In genomic region chr12:120495189-120495722, GRCh38 we compare ENCODE assay signal across 8 cellular contexts. TPM values are rescaled to one million over a fixed set of nuclear protein-coding genes. Genes with fewer than 3 reads are reported as not detected.
DNase-seq lines count a peak whose midpoint lies in the region; ATAC-seq, FAIRE-seq and TF ChIP-seq lines count a peak whose summit lies in the region.

No MANE protein-coding gene starts in this region.

- POLR2A ChIA-PET in GM12878 (lab: Charles Lee), result interaction anchor here (1.0 to 1.9 kb wide), 8 partner anchors 10 to 57 kb away, joined by 3 to 11 read pairs (median 4); partner anchors contain the start of gene COX6A1

- in situ Hi-C loops in GM12878 (cut with MboI), result no loop called here

- no peak for TF ChIP-seq POLR2A in GM12878 (IDR thresholded peaks at IDR 0.05; ENCODE audit: low read depth, low read length)

- H3K9me3 ChIP-seq in GM12878 (replicated peaks; ENCODE audit: control insufficient read depth, insufficient read depth, low read length) (no peaks in the 10 kb centered on the region), lung (ENCODE audit: control insufficient read depth in 2 of 2, insufficient read depth in 1 of 2, low read length in 1 of 2) (no peaks in the 10 kb centered on the region)

- peak overlapping the region; percentile 91 for H2AFZ ChIP-seq in GM12878 (ENCODE audit: control insufficient read depth, low read depth, low read length)

- RAD21 ChIA-PET in GM12878 (lab: Charles Lee; ENCODE audit: unreplicated experiment), result interaction anchor here (0.8 to 2.5 kb wide), 7 partner anchors 27 to 193 kb away, joined by 3 to 16 read pairs (median 3); partner anchors contain the start of genes POP5 and SIRT4

- SMC1A ChIA-PET in GM12878 (lab: Charles Lee; ENCODE audit: uncharacterized antibody, unreplicated experiment), result interaction anchor here (0.8 to 2.1 kb wide), 7 partner anchors 15 to 42 kb away, joined by 3 to 10 read pairs (median 3); partner anchors contain the start of genes COQ5 and SRSF9

- intact Hi-C loops in GM12878 (cut with micrococcal nuclease; ENCODE audit: unreplicated experiment), result no loop called here

- H3K27me3 ChIP-seq in GM12878 (replicated peaks in 1 of 2; ENCODE audit: control insufficient read depth in 2 of 2, insufficient read depth in 2 of 2, low read length in 1 of 2) (no peaks in the 10 kb centered on the region), lung (ENCODE audit: control insufficient read depth, insufficient read depth) (no peaks in the 10 kb centered on the region)

- H3K9ac ChIP-seq in GM12878 (ENCODE audit: control insufficient read depth, insufficient read depth, low read length), result peak overlapping the region; percentile 64

- ATAC-seq in GM18502 (IDR thresholded peaks at IDR 0.05; ENCODE audit: poor library complexity, unreplicated experiment), result peak; percentile 1
- peak; percentile 18 for ATAC-seq in HG03175 (IDR thresholded peaks at IDR 0.05; ENCODE audit: unreplicated experiment)
- ATAC-seq in GM12878, result peak; percentile 25
- no peak for ATAC-seq in lung (ENCODE audit: insufficient read depth, low FRiP score)
- no peak for ATAC-seq in HG02759 (IDR thresholded peaks at IDR 0.05; ENCODE audit: unreplicated experiment)

- H3K79me2 ChIP-seq in GM12878 (ENCODE audit: control insufficient read depth, insufficient read depth, low read length), result peaks cover 30% of the 10 kb centered on the region

- CTCF ChIA-PET in GM12878 (lab: Yijun Ruan, JAX), result interaction anchor here (0.6 to 2.1 kb wide), 15 partner anchors 13 to 193 kb away, joined by 3 to 11 read pairs (median 4); partner anchors contain the start of genes COQ5, POP5, SIRT4 and SRSF9

- peaks cover 4% of the 10 kb centered on the region for H3K4me1 ChIP-seq in GM12878 (ENCODE audit: control insufficient read depth, insufficient read depth, low read length)
- peaks cover 5 to 12% of the 10 kb centered on the region in 2 donors for H3K4me1 ChIP-seq in lung (ENCODE audit: control insufficient read depth in 2 of 2, insufficient read depth in 2 of 2, low read length in 2 of 2)

- WGBS in GM12878 (ENCODE audit: insufficient coverage, insufficient replicate concordance, low lambda C conversion rate, missing lambda C conversion rate), result 16% methylated on average over 17 of the region's 17 CpGs
- 25 to 30% methylated on average over 17 of the region's 17 CpGs for WGBS in lung, 2 donors

- no peak for DNase-seq in GM12878 (ENCODE audit: low read depth, low spot score)
- peak; percentile 29 for DNase-seq in lung (ENCODE audit: low spot score)
- DNase-seq in ureter (ENCODE audit: low spot score), result peak; percentile 47
- DNase-seq in stimulated activated CD8-positive, alpha-beta memory T cell treated with anti-CD3 and anti-CD28 coated beads, Interleukin-4, amount 100 ng/mL, for 48 hours, result no peak
- DNase-seq in AML-193 (lab: John Stamatoyannopoulos, UW), result no peak

- BruUV-seq in GM12878 (replicated peaks; lab: Mats Ljungman, UMichigan), result no TSS peak

- TF ChIP-seq RAD21 in GM12878 (IDR thresholded peaks at IDR 0.05; ENCODE audit: insufficient read depth, low read depth, low read length), result no peak

- H3K27ac ChIP-seq in GM12878 (ENCODE audit: control insufficient read depth, insufficient read depth) (peak overlapping the region; percentile 58), lung (ENCODE audit: low read depth in 1 of 2, low read length in 1 of 2) (no peak overlapping the region)

- H3K4me2 ChIP-seq in GM12878 (ENCODE audit: control insufficient read depth, insufficient read depth), result peak overlapping the region; percentile 84

- 0 out of 2 replicates have a peak, but pooled peaks cover 4% of the 10 kb centered on the region for H4K20me1 ChIP-seq in GM12878 (ENCODE audit: control insufficient read depth, insufficient read depth)

- TF ChIP-seq CTCF in GM12878 (IDR thresholded peaks at IDR 0.05 in 2 of 3, conservative IDR thresholded peaks at IDR 0.05 in 1 of 3; ENCODE audit: control insufficient read depth in 2 of 3, extremely low read depth in 1 of 3, insufficient read depth in 1 of 3, low read depth in 3 of 3, low read length in 3 of 3), result no peak
- no peak for TF ChIP-seq CTCF in lung (IDR thresholded peaks at IDR 0.05; ENCODE audit: control extremely low read depth, extremely low read depth)

- H3K4me3 ChIP-seq in GM12878, result peak overlapping the region; percentile 70
- H3K4me3 ChIP-seq in lung, result peak overlapping the region; percentile 64

- H3K36me3 ChIP-seq in GM12878 (ENCODE audit: control insufficient read depth in 2 of 2, insufficient read depth in 2 of 2, low read length in 1 of 2), result peaks cover 0 to 9% of the 10 kb centered on the region in 2 experiments; a peak in 2 of 4 replicates
- H3K36me3 ChIP-seq in lung (ENCODE audit: control insufficient read depth in 2 of 2, insufficient read depth in 2 of 2, low read length in 2 of 2), result peaks cover 2 to 11% of the 10 kb centered on the region in 2 donors

- FAIRE-seq in GM12878 (lab: Jason Lieb, UNC), result peak; percentile 31

- no peak for TF ChIP-seq EP300 in GM12878 (IDR thresholded peaks at IDR 0.05; ENCODE audit: borderline replicate concordance in 1 of 2, control insufficient read depth in 1 of 2, low read depth in 2 of 2, low read length in 2 of 2)

RNA-seq across cellular contexts. Expression of gene DYNLL1, which starts 0.7 kb away (rescaled TPM):
- 40.6 and 44.1 TPM in 2 replicates for total RNA-seq in GM12878 (2013; cell fraction: nucleolus; rRNA removed)
- 217 and 280 TPM in 2 replicates for total RNA-seq in GM12878 (2014; rRNA removed)
- total RNA-seq in GM12878 (2014; rRNA removed; fragmentation: Illumina TruSeq; extraction: Trizol), result 341 and 355 TPM in 2 replicates
- total RNA-seq in GM12878 (2021), result 239 and 249 TPM in 2 replicates
- polyA plus RNA-seq in GM12878 (2011; ENCODE audit: low read depth), result 278 TPM
- polyA plus RNA-seq in GM12878 (2011; rRNA removed), result 366 and 389 TPM in 2 replicates
- 326 and 330 TPM in 2 replicates for polyA plus RNA-seq in GM12878 (2011; cell fraction: cytosol; rRNA removed)
- 212 and 217 TPM in 2 replicates for polyA plus RNA-seq in GM12878 (2011; cell fraction: nucleus; rRNA removed)
- 234 and 299 TPM in 2 replicates for polyA plus RNA-seq in GM12878 (2012)
- 351 and 393 TPM in 2 replicates for polyA plus RNA-seq in GM12878 (2014; fragmentation: Illumina TruSeq; extraction: Trizol)
- polyA plus RNA-seq in GM12878 (2014; fragmentation: Nextera tagmentation; extraction: Ambion mirVana), result 100 to 1,000 TPM; 744 to 796 TPM
- polyA plus RNA-seq in GM12878 (2014; rRNA removed), result 342 and 435 TPM in 2 replicates
- 100 to 1,000 TPM; 586 to 593 TPM for polyA plus RNA-seq in GM12878 (2016; fragmentation: Nextera tagmentation; extraction: Ambion mirVana)
- polyA minus RNA-seq in GM12878 (2011; rRNA and poly(A)+ RNA removed), result 73.6 and 113 TPM in 2 replicates
- 63.4 and 68.0 TPM in 2 replicates for polyA minus RNA-seq in GM12878 (2011; cell fraction: cytosol; rRNA and poly(A)+ RNA removed)
- 38.3 and 49.9 TPM in 2 replicates for polyA minus RNA-seq in GM12878 (2011; cell fraction: nucleus; rRNA and poly(A)+ RNA removed)
- total RNA-seq in lung, result 100 to 1,000 TPM; 210 to 308 TPM
- 100 to 1,000 TPM; 328 to 360 TPM for polyA plus RNA-seq in lung
- 313 TPM for total RNA-seq in ureter

RNA-seq across cellular contexts. Expression of gene SRSF9, which starts 25.7 kb away (rescaled TPM):
- total RNA-seq in GM12878 (2013; cell fraction: nucleolus; rRNA removed), result 119 and 121 TPM in 2 replicates
- 141 and 182 TPM in 2 replicates for total RNA-seq in GM12878 (2014; rRNA removed)
- total RNA-seq in GM12878 (2014; rRNA removed; fragmentation: Illumina TruSeq; extraction: Trizol), result 180 and 190 TPM in 2 replicates
- total RNA-seq in GM12878 (2021), result 231 and 241 TPM in 2 replicates
- 121 TPM for polyA plus RNA-seq in GM12878 (2011; ENCODE audit: low read depth)
- 173 and 179 TPM in 2 replicates for polyA plus RNA-seq in GM12878 (2011; rRNA removed)
- polyA plus RNA-seq in GM12878 (2011; cell fraction: cytosol; rRNA removed), result 125 and 127 TPM in 2 replicates
- polyA plus RNA-seq in GM12878 (2011; cell fraction: nucleus; rRNA removed), result 131 and 153 TPM in 2 replicates
- 138 and 188 TPM in 2 replicates for polyA plus RNA-seq in GM12878 (2012)
- polyA plus RNA-seq in GM12878 (2014; fragmentation: Illumina TruSeq; extraction: Trizol), result 146 and 153 TPM in 2 replicates
- polyA plus RNA-seq in GM12878 (2014; fragmentation: Nextera tagmentation; extraction: Ambion mirVana), result 10 to 100 TPM; 56.2 to 96.4 TPM
- polyA plus RNA-seq in GM12878 (2014; rRNA removed), result 251 and 272 TPM in 2 replicates
- polyA plus RNA-seq in GM12878 (2016; fragmentation: Nextera tagmentation; extraction: Ambion mirVana), result 100 to 1,000 TPM; 422 to 510 TPM
- polyA minus RNA-seq in GM12878 (2011; rRNA and poly(A)+ RNA removed), result 81.3 and 89.2 TPM in 2 replicates
- polyA minus RNA-seq in GM12878 (2011; cell fraction: cytosol; rRNA and poly(A)+ RNA removed), result 52.2 and 56.4 TPM in 2 replicates
- 48.6 and 67.9 TPM in 2 replicates for polyA minus RNA-seq in GM12878 (2011; cell fraction: nucleus; rRNA and poly(A)+ RNA removed)
- total RNA-seq in lung, result 100 to 1,000 TPM in 1 of 2 donors, 10 to 100 TPM in 1; 100.0 to 128 TPM
- polyA plus RNA-seq in lung, result 100 to 1,000 TPM in 1 of 2 donors, 10 to 100 TPM in 1; 76.6 to 127 TPM
- total RNA-seq in ureter, result 155 TPM

RNA-seq across cellular contexts. Expression of gene COQ5, which starts 33.7 kb away (rescaled TPM):
- 7.3 and 7.8 TPM in 2 replicates for total RNA-seq in GM12878 (2013; cell fraction: nucleolus; rRNA removed)
- total RNA-seq in GM12878 (2014; rRNA removed), result 43.2 and 47.8 TPM in 2 replicates
- 35.6 and 38.6 TPM in 2 replicates for total RNA-seq in GM12878 (2014; rRNA removed; fragmentation: Illumina TruSeq; extraction: Trizol)
- 30.0 and 32.1 TPM in 2 replicates for total RNA-seq in GM12878 (2021)
- 27.7 TPM for polyA plus RNA-seq in GM12878 (2011; ENCODE audit: low read depth)
- polyA plus RNA-seq in GM12878 (2011; rRNA removed), result 50.2 and 66.1 TPM in 2 replicates
- 21.2 and 24.5 TPM in 2 replicates for polyA plus RNA-seq in GM12878 (2011; cell fraction: cytosol; rRNA removed)
- polyA plus RNA-seq in GM12878 (2011; cell fraction: nucleus; rRNA removed), result 14.0 and 14.8 TPM in 2 replicates
- polyA plus RNA-seq in GM12878 (2012), result 32.5 and 37.3 TPM in 2 replicates
- polyA plus RNA-seq in GM12878 (2014; fragmentation: Illumina TruSeq; extraction: Trizol), result 38.0 and 38.1 TPM in 2 replicates
- 10 to 100 TPM; 24.8 to 32.8 TPM for polyA plus RNA-seq in GM12878 (2014; fragmentation: Nextera tagmentation; extraction: Ambion mirVana)
- polyA plus RNA-seq in GM12878 (2014; rRNA removed), result 30.4 and 37.6 TPM in 2 replicates
- polyA plus RNA-seq in GM12878 (2016; fragmentation: Nextera tagmentation; extraction: Ambion mirVana), result 10 to 100 TPM; 66.1 to 69.3 TPM
- 17.8 and 19.7 TPM in 2 replicates for polyA minus RNA-seq in GM12878 (2011; rRNA and poly(A)+ RNA removed)
- polyA minus RNA-seq in GM12878 (2011; cell fraction: cytosol; rRNA and poly(A)+ RNA removed), result 8.3 and 12.7 TPM in 2 replicates
- polyA minus RNA-seq in GM12878 (2011; cell fraction: nucleus; rRNA and poly(A)+ RNA removed), result 3.7 and 6.5 TPM in 2 replicates
- total RNA-seq in lung, result 10 to 100 TPM; 25.1 to 28.4 TPM
- polyA plus RNA-seq in lung, result 10 to 100 TPM; 21.1 to 23.7 TPM
- 28.8 TPM for total RNA-seq in ureter

RNA-seq across cellular contexts. Expression of gene RNF10, which starts 38.9 kb away (rescaled TPM):
- 154 and 205 TPM in 2 replicates for total RNA-seq in GM12878 (2013; cell fraction: nucleolus; rRNA removed)
- total RNA-seq in GM12878 (2014; rRNA removed) (39.6 and 48.2 TPM in 2 replicates), GM12878 (2014; rRNA removed; fragmentation: Illumina TruSeq; extraction: Trizol) (43.9 and 52.5 TPM in 2 replicates), GM12878 (2021) (118 and 127 TPM in 2 replicates), lung (100 to 1,000 TPM; 150 to 207 TPM), ureter (236 TPM)
- 117 TPM for polyA plus RNA-seq in GM12878 (2011; ENCODE audit: low read depth)
- polyA plus RNA-seq in GM12878 (2011; rRNA removed) (64.4 and 70.8 TPM in 2 replicates), GM12878 (2014; fragmentation: Illumina TruSeq; extraction: Trizol) (91.2 and 98.5 TPM in 2 replicates), GM12878 (2014; fragmentation: Nextera tagmentation; extraction: Ambion mirVana) (10 to 100 TPM; 55.3 to 58.3 TPM), GM12878 (2014; rRNA removed) (56.5 and 57.1 TPM in 2 replicates), GM12878 (2016; fragmentation: Nextera tagmentation; extraction: Ambion mirVana) (100 to 1,000 TPM; 109 to 116 TPM), lung (100 to 1,000 TPM; 112 to 199 TPM)
- polyA plus RNA-seq in GM12878 (2011; cell fraction: cytosol; rRNA removed), result 58.1 and 78.0 TPM in 2 replicates
- polyA plus RNA-seq in GM12878 (2011; cell fraction: nucleus; rRNA removed), result 78.8 and 95.4 TPM in 2 replicates
- polyA plus RNA-seq in GM12878 (2012), result 94.3 and 111 TPM in 2 replicates
- 170 and 195 TPM in 2 replicates for polyA minus RNA-seq in GM12878 (2011; rRNA and poly(A)+ RNA removed)
- polyA minus RNA-seq in GM12878 (2011; cell fraction: cytosol; rRNA and poly(A)+ RNA removed), result 47.6 and 72.4 TPM in 2 replicates
- polyA minus RNA-seq in GM12878 (2011; cell fraction: nucleus; rRNA and poly(A)+ RNA removed), result 36.5 and 53.0 TPM in 2 replicates

RNA-seq across cellular contexts. Expression of gene GATC, which starts 49.0 kb away (rescaled TPM):
- 21.0 and 21.2 TPM in 2 replicates for total RNA-seq in GM12878 (2013; cell fraction: nucleolus; rRNA removed)
- total RNA-seq in GM12878 (2014; rRNA removed) (20.1 and 22.7 TPM in 2 replicates), GM12878 (2014; rRNA removed; fragmentation: Illumina TruSeq; extraction: Trizol) (21.7 and 22.0 TPM in 2 replicates), GM12878 (2021) (33.6 and 40.3 TPM in 2 replicates), lung (10 to 100 TPM; 27.5 to 27.6 TPM), ureter (22.5 TPM)
- polyA plus RNA-seq in GM12878 (2011; ENCODE audit: low read depth), result 6.1 TPM
- polyA plus RNA-seq in GM12878 (2011; rRNA removed) (29.8 and 39.8 TPM in 2 replicates), GM12878 (2014; fragmentation: Illumina TruSeq; extraction: Trizol) (24.2 and 29.7 TPM in 2 replicates), GM12878 (2014; fragmentation: Nextera tagmentation; extraction: Ambion mirVana) (1 to 10 TPM; 5.1 to 9.6 TPM), GM12878 (2014; rRNA removed) (14.5 and 17.2 TPM in 2 replicates), GM12878 (2016; fragmentation: Nextera tagmentation; extraction: Ambion mirVana) (10 to 100 TPM; 27.2 to 31.6 TPM), lung (10 to 100 TPM; 10.6 to 11.2 TPM)
- 20.2 and 23.5 TPM in 2 replicates for polyA plus RNA-seq in GM12878 (2011; cell fraction: cytosol; rRNA removed)
- 21.3 and 23.0 TPM in 2 replicates for polyA plus RNA-seq in GM12878 (2011; cell fraction: nucleus; rRNA removed)
- polyA plus RNA-seq in GM12878 (2012), result 12.6 TPM in 2 replicates
- 15.2 and 16.9 TPM in 2 replicates for polyA minus RNA-seq in GM12878 (2011; rRNA and poly(A)+ RNA removed)
- polyA minus RNA-seq in GM12878 (2011; cell fraction: cytosol; rRNA and poly(A)+ RNA removed), result 6.0 and 8.0 TPM in 2 replicates
- 4.5 and 6.3 TPM in 2 replicates for polyA minus RNA-seq in GM12878 (2011; cell fraction: nucleus; rRNA and poly(A)+ RNA removed)

Comparison
In these comparisons a context has a peak if more than half of its experiments do, and no peak if none do; other contexts are left out.
1. ATAC-seq: peak in GM18502 (single experiment), HG03175 (single experiment) and GM12878 (single experiment); none in lung (single experiment) and HG02759 (single experiment).
2. DNase-seq: peak in lung (single experiment) and ureter (single experiment); none in GM12878 (single experiment), stimulated activated CD8-positive, alpha-beta memory T cell treated with anti-CD3 and anti-CD28 coated beads, Interleukin-4, amount 100 ng/mL, for 48 hours (single experiment) and AML-193 (0 of 2).